ENCODE assay signal across 9 cellular contexts in the genomic region with DNA sequence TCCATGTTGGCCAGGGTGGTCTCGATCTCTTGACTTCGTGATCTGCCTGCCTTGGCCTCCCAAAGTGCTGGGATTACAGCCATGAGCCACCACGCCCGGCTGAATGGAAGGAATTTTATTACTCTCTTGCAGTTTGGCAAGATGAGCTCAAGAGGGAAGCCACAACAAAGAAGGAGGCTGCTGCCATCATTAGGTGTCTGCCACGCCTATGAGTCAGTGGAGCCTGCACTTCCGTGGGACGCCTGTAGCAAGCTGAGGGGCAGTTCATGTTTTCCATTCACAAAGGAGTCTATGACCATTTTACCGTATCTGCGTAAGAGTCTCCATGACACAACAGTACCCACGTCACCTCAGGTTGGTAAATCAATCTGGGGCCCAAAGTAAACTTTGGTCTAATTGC.
A peak's percentile ranks its signal among the peaks of the same experiment; 100 is the strongest.
DNase-seq lines count a peak whose midpoint lies in the region; ATAC-seq and TF ChIP-seq lines count a peak whose summit lies in the region.
"Had no signal": no experiment of that assay in that cellular context is flagged by ENCODE, and none has a peak within 500 bp of the region (broad histone marks: within the 10 kb centered on the region; RNA-seq: fewer than 3 reads in every experiment).

No MANE protein-coding gene starts in this region.

- H3K4me3 ChIP-seq in astrocyte of the cerebellum (ENCODE audit: low read depth, low read length), result no peak overlapping the region

- TF ChIP-seq CTCF in GM12872 (IDR thresholded peaks at IDR 0.05; ENCODE audit: insufficient read depth, low read depth, low read length) (0 out of 3 replicates have a peak, but pooled peaks have one; percentile 22), astrocyte of the cerebellum (IDR thresholded peaks at IDR 0.05; ENCODE audit: low read depth, low read length, missing control alignments) (peak; percentile 32)

- ATAC-seq in GM21381 (IDR thresholded peaks at IDR 0.05; ENCODE audit: unreplicated experiment) (no peak), GM18519 (IDR thresholded peaks at IDR 0.05; ENCODE audit: low FRiP score, unreplicated experiment) (no peak), HG03460 (IDR thresholded peaks at IDR 0.05; ENCODE audit: unreplicated experiment) (no peak)

- DNase-seq in T-helper 9 cell (peak; percentile 63), astrocyte of the cerebellum (ENCODE audit: low read depth) (peak; percentile 79), midbrain (lab: John Stamatoyannopoulos, UW) (no peak)
- DNase-seq in stimulated activated CD4-positive, alpha-beta T cell treated with anti-CD3 and anti-CD28 coated beads, Interleukin-4, amount 100 ng/mL, for 24 hours, result peak; percentile 88
- DNase-seq: WERI-Rb-1 had no signal

- in situ Hi-C loops in astrocyte of the cerebellum (cut with HindIII; ENCODE audit: low sequenced_read_pairs), result no loop called here
